Comparison of ENCODE assay signal across 1 cellular context in genomic region chr1:16075337-16076002, GRCh38.
A peak's percentile ranks its signal among the peaks of the same experiment; 100 is the strongest.
TF ChIP-seq lines count a peak whose summit lies in the region.

No MANE protein-coding gene starts in this region.

TF ChIP-seq in GM12878, 131 proteins besides CTCF, POLR2A, EP300 and RAD21:
- TF ChIP-seq ZBED1 (IDR thresholded peaks at IDR 0.05; ENCODE audit: borderline replicate concordance) (no peak), DPF2 (IDR thresholded peaks at IDR 0.05) (peak; percentile 72), REST (IDR thresholded peaks at IDR 0.05; ENCODE audit: low read depth, low read length) (no peak)
